ENCODE assay signal across 1 cellular context in the genomic region with DNA sequence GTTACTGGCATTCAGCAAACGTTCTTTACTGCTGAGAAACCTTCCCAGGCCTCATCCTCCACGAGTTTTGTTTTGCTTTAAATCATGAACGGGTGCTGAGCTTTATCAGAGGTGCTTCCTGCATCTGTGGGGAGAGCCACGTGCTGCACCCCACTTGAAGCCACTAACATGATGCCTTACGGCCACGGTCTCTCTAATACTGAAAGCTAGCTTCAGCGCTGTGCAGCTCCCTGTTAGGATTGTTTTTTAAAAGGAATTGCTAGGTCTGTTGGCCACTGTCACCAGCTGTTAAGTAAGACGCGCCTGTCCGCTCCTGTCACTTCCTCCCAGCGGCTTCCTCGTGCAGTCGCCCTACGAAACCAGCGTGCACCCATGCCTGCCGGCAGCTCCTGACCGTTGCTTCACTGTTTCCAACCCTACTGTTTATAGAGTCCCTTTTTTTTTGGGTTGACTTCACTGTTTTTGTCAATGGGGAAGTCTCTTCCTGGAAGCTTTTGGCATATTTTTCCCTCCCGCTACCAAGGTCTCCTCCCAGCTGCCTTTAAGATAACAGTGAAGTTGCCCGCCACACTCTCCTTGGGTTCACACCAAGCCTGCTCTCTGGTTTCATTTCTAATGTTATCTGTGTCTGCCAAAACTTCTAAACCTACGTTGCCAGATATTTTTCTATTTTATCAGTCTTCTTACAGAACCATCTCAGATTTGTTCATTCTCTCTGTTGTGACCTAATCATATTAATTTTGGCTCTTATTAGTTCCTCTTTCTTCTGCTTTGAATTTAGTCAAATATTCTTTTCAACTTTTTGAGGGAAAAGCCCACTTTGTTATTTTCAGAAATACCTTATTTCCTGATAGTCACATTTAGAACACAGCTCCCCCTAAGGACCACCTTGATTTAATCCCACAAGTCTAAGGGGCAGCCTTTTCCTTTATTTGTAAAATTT.
TF ChIP-seq lines count a peak whose summit lies in the region.

No MANE protein-coding gene starts in this region.

TF ChIP-seq in K562, 482 proteins besides CTCF, POLR2A, EP300 and RAD21 (continued from another document and continues in another):
- TF ChIP-seq ZNF274 (IDR thresholded peaks at IDR 0.05; ENCODE audit: borderline replicate concordance, low read depth, low read length), result no peak
- no peak for TF ChIP-seq DEAF1 (CRISPR knock-in tag; IDR thresholded peaks at IDR 0.05)
- TF ChIP-seq ARID2 (IDR thresholded peaks at IDR 0.05), result no peak
- TF ChIP-seq E2F3 (CRISPR knock-in tag; IDR thresholded peaks at IDR 0.05), result no peak
- no peak for TF ChIP-seq ZNF785 (CRISPR knock-in tag; IDR thresholded peaks at IDR 0.05)
- no peak for TF ChIP-seq MAFG (tag; conservative IDR thresholded peaks at IDR 0.05)
- no peak for TF ChIP-seq MTA3 (IDR thresholded peaks at IDR 0.05; ENCODE audit: borderline replicate concordance)
- no peak for TF ChIP-seq SMAD3 (CRISPR knock-in tag; conservative IDR thresholded peaks at IDR 0.05)
- peak; percentile 60 for TF ChIP-seq SAP30 (IDR thresholded peaks at IDR 0.05; ENCODE audit: borderline replicate concordance, insufficient read depth, low read depth, low read length, poor library complexity, severe bottlenecking)
- no peak for TF ChIP-seq SP1 (CRISPR knock-in tag; IDR thresholded peaks at IDR 0.05)
- no peak for TF ChIP-seq THAP12 (CRISPR knock-in tag; IDR thresholded peaks at IDR 0.05)
- TF ChIP-seq ZNF143 (CRISPR knock-in tag; IDR thresholded peaks at IDR 0.05), result no peak
- no peak for TF ChIP-seq CGGBP1 (CRISPR knock-in tag; IDR thresholded peaks at IDR 0.05)
- TF ChIP-seq NCOA4 (IDR thresholded peaks at IDR 0.05; ENCODE audit: partially characterized antibody), result no peak
- no peak for TF ChIP-seq BHLHE40 (IDR thresholded peaks at IDR 0.05; ENCODE audit: low read length)
- TF ChIP-seq, protein P1, sequence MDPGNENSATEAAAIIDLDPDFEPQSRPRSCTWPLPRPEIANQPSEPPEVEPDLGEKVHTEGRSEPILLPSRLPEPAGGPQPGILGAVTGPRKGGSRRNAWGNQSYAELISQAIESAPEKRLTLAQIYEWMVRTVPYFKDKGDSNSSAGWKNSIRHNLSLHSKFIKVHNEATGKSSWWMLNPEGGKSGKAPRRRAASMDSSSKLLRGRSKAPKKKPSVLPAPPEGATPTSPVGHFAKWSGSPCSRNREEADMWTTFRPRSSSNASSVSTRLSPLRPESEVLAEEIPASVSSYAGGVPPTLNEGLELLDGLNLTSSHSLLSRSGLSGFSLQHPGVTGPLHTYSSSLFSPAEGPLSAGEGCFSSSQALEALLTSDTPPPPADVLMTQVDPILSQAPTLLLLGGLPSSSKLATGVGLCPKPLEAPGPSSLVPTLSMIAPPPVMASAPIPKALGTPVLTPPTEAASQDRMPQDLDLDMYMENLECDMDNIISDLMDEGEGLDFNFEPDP (CRISPR knock-in tag; IDR thresholded peaks at IDR 0.05), result no peak
- no peak for TF ChIP-seq ILK (tag; IDR thresholded peaks at IDR 0.05; ENCODE audit: borderline replicate concordance, low read depth)
- no peak for TF ChIP-seq TEAD1 (CRISPR knock-in tag; IDR thresholded peaks at IDR 0.05)
- no peak for TF ChIP-seq FOXK2 (conservative IDR thresholded peaks at IDR 0.05 in 1 of 2, IDR thresholded peaks at IDR 0.05 in 1 of 2; ENCODE audit: low read depth in 2 of 2)
- TF ChIP-seq, protein P2, sequence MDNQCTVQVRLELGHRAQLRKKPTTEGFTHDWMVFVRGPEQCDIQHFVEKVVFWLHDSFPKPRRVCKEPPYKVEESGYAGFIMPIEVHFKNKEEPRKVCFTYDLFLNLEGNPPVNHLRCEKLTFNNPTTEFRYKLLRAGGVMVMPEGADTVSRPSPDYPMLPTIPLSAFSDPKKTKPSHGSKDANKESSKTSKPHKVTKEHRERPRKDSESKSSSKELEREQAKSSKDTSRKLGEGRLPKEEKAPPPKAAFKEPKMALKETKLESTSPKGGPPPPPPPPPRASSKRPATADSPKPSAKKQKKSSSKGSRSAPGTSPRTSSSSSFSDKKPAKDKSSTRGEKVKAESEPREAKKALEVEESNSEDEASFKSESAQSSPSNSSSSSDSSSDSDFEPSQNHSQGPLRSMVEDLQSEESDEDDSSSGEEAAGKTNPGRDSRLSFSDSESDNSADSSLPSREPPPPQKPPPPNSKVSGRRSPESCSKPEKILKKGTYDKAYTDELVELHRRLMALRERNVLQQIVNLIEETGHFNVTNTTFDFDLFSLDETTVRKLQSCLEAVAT (IDR thresholded peaks at IDR 0.05), result no peak
- no peak for TF ChIP-seq EZH2 (IDR thresholded peaks at IDR 0.05; ENCODE audit: borderline replicate concordance, low read depth, low read length)
- TF ChIP-seq, protein P3, sequence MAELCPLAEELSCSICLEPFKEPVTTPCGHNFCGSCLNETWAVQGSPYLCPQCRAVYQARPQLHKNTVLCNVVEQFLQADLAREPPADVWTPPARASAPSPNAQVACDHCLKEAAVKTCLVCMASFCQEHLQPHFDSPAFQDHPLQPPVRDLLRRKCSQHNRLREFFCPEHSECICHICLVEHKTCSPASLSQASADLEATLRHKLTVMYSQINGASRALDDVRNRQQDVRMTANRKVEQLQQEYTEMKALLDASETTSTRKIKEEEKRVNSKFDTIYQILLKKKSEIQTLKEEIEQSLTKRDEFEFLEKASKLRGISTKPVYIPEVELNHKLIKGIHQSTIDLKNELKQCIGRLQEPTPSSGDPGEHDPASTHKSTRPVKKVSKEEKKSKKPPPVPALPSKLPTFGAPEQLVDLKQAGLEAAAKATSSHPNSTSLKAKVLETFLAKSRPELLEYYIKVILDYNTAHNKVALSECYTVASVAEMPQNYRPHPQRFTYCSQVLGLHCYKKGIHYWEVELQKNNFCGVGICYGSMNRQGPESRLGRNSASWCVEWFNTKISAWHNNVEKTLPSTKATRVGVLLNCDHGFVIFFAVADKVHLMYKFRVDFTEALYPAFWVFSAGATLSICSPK (IDR thresholded peaks at IDR 0.05; ENCODE audit: borderline replicate concordance), result no peak
- peak; percentile 19; the same call in 1 of the 2 replicates for TF ChIP-seq USF2 (CRISPR knock-in tag; IDR thresholded peaks at IDR 0.05)
- no peak for TF ChIP-seq PTRF (tag; IDR thresholded peaks at IDR 0.05)
- TF ChIP-seq CREB5 (CRISPR knock-in tag; IDR thresholded peaks at IDR 0.05), result no peak
- TF ChIP-seq, protein P4, sequence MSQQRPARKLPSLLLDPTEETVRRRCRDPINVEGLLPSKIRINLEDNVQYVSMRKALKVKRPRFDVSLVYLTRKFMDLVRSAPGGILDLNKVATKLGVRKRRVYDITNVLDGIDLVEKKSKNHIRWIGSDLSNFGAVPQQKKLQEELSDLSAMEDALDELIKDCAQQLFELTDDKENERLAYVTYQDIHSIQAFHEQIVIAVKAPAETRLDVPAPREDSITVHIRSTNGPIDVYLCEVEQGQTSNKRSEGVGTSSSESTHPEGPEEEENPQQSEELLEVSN (IDR thresholded peaks at IDR 0.05; ENCODE audit: borderline replicate concordance in 1 of 2, extremely low read depth in 1 of 2, insufficient read depth in 1 of 2, insufficient read length in 1 of 2, low read depth in 1 of 2, low read length in 1 of 2, poor library complexity in 1 of 2, severe bottlenecking in 1 of 2), result peak; percentile 78 to 86
- peak; percentile 77 for TF ChIP-seq SPI1 (IDR thresholded peaks at IDR 0.05; ENCODE audit: borderline replicate concordance, low read depth, low read length)
- TF ChIP-seq SOX6 (IDR thresholded peaks at IDR 0.05), result peak; percentile 51; the same call in 1 of the 2 replicates
- no peak for TF ChIP-seq POLR2AphosphoS2 (IDR thresholded peaks at IDR 0.05; ENCODE audit: low read length)
- TF ChIP-seq, protein P5, sequence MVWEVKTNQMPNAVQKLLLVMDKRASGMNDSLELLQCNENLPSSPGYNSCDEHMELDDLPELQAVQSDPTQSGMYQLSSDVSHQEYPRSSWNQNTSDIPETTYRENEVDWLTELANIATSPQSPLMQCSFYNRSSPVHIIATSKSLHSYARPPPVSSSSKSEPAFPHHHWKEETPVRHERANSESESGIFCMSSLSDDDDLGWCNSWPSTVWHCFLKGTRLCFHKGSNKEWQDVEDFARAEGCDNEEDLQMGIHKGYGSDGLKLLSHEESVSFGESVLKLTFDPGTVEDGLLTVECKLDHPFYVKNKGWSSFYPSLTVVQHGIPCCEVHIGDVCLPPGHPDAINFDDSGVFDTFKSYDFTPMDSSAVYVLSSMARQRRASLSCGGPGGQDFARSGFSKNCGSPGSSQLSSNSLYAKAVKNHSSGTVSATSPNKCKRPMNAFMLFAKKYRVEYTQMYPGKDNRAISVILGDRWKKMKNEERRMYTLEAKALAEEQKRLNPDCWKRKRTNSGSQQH (CRISPR knock-in tag; IDR thresholded peaks at IDR 0.05), result no peak
- no peak for TF ChIP-seq ZNF316 (IDR thresholded peaks at IDR 0.05)
- TF ChIP-seq, protein P6, sequence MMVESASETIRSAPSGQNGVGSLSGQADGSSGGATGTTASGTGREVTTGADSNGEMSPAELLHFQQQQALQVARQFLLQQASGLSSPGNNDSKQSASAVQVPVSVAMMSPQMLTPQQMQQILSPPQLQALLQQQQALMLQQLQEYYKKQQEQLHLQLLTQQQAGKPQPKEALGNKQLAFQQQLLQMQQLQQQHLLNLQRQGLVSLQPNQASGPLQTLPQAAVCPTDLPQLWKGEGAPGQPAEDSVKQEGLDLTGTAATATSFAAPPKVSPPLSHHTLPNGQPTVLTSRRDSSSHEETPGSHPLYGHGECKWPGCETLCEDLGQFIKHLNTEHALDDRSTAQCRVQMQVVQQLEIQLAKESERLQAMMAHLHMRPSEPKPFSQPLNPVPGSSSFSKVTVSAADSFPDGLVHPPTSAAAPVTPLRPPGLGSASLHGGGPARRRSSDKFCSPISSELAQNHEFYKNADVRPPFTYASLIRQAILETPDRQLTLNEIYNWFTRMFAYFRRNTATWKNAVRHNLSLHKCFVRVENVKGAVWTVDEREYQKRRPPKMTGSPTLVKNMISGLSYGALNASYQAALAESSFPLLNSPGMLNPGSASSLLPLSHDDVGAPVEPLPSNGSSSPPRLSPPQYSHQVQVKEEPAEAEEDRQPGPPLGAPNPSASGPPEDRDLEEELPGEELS (CRISPR knock-in tag; IDR thresholded peaks at IDR 0.05; ENCODE audit: borderline replicate concordance), result no peak
- TF ChIP-seq HSF4 (CRISPR knock-in tag; IDR thresholded peaks at IDR 0.05; ENCODE audit: borderline replicate concordance), result no peak
